ENCODE assay signal across 18 cellular contexts in the genomic region with DNA sequence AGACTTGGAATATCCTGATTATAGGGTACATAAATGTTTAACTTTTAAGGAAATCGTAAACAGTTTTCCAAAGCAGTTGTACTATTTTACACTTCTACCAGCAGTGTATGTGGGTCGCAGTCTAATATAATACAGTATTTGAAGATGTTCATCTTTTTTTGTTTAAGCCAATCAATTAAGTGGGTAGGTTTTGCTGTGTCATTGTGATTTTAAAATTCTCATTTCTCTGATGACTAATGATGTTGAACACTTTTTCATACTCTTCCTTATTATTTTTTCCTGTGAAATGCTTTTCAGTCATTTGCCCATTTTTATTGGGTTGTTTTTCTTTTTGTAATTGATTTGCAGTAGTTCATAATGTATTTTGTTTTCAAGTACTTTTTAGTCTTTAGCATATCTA.
"Had no signal": no experiment of that assay in that cellular context is flagged by ENCODE, and none has a peak within 500 bp of the region (broad histone marks: within the 10 kb centered on the region; RNA-seq: fewer than 3 reads in every experiment).

No MANE protein-coding gene starts in this region.

- H3K36me3 Mint-ChIP-seq: activated naive CD4-positive, alpha-beta T cell treated with anti-CD3 and anti-CD28 coated beads, Interleukin-2, amount 10 ng/mL, durations not matched to agents 7 days and 5 days; naive B cell had no signal

- H3K4me3 ChIP-seq: cardiac muscle cell, esophagus squamous epithelium, gastrocnemius medialis, heart right ventricle, transverse colon had no signal

- H3K9me3 Mint-ChIP-seq: activated naive CD4-positive, alpha-beta T cell treated with anti-CD3 and anti-CD28 coated beads, Interleukin-2, amount 10 ng/mL, durations not matched to agents 7 days and 5 days; naive B cell had no signal

- H3K4me1 ChIP-seq: esophagus squamous epithelium, gastrocnemius medialis, heart right ventricle, parathyroid adenoma, transverse colon had no signal

- H3K27me3 Mint-ChIP-seq: activated naive CD4-positive, alpha-beta T cell treated with anti-CD3 and anti-CD28 coated beads, Interleukin-2, amount 10 ng/mL, durations not matched to agents 7 days and 5 days; activated T-helper 17 cell treated with anti-CD3 and anti-CD28 coated beads, Interleukin-2, amount 50 U/mL, for 72 hours; naive B cell had no signal

- FAIRE-seq: colon had no signal

- H3K9me3 ChIP-seq: esophagus squamous epithelium, gastrocnemius medialis, heart right ventricle, transverse colon had no signal

- H3K4me3 Mint-ChIP-seq: activated naive CD4-positive, alpha-beta T cell treated with anti-CD3 and anti-CD28 coated beads, Interleukin-2, amount 10 ng/mL, durations not matched to agents 7 days and 5 days; activated T-helper 17 cell treated with anti-CD3 and anti-CD28 coated beads, Interleukin-2, amount 50 U/mL, for 72 hours; naive B cell had no signal

- H3K9ac ChIP-seq: parathyroid adenoma had no signal

- H3K36me3 ChIP-seq: cardiac muscle cell, esophagus squamous epithelium, gastrocnemius medialis, heart right ventricle, transverse colon had no signal

- H3K4me1 Mint-ChIP-seq: activated naive CD4-positive, alpha-beta T cell treated with anti-CD3 and anti-CD28 coated beads, Interleukin-2, amount 10 ng/mL, durations not matched to agents 7 days and 5 days; activated T-helper 17 cell treated with anti-CD3 and anti-CD28 coated beads, Interleukin-2, amount 50 U/mL, for 72 hours; naive B cell had no signal

- H3K27ac ChIP-seq: cardiac muscle cell, esophagus squamous epithelium, gastrocnemius medialis, heart right ventricle, parathyroid adenoma, transverse colon had no signal

- H3K27me3 ChIP-seq: cardiac muscle cell, esophagus squamous epithelium, gastrocnemius medialis, heart right ventricle, transverse colon had no signal

- H3K79me2 ChIP-seq: parathyroid adenoma had no signal

- H2AFZ ChIP-seq: parathyroid adenoma had no signal

- DNase-seq: activated CD4-positive, CD25-positive, alpha-beta regulatory T cell treated with anti-CD3 and anti-CD28 coated beads, Interleukin-2, amount 50 U/mL, for 72 hours; activated naive CD4-positive, alpha-beta T cell treated with anti-CD3 and anti-CD28 coated beads, Interleukin-2, amount 10 ng/mL, durations not matched to agents 7 days and 5 days; esophagus squamous epithelium; gastrocnemius medialis; heart right ventricle; islet precursor cell; mammary epithelial cell; naive B cell; stimulated activated CD4-positive, alpha-beta T cell treated with anti-CD3 and anti-CD28 coated beads, Interleukin-15, amount 100 ng/mL, for 24 hours; stimulated activated CD4-positive, alpha-beta T cell treated with anti-CD3 and anti-CD28 coated beads, Interleukin-4, amount 100 ng/mL, for 1 hour; stimulated activated naive CD4-positive, alpha-beta T cell; T-helper 1 cell; T1000; transverse colon had no signal

- H3K27ac Mint-ChIP-seq: activated naive CD4-positive, alpha-beta T cell treated with anti-CD3 and anti-CD28 coated beads, Interleukin-2, amount 10 ng/mL, durations not matched to agents 7 days and 5 days; activated T-helper 17 cell treated with anti-CD3 and anti-CD28 coated beads, Interleukin-2, amount 50 U/mL, for 72 hours had no signal
